Comparison of ENCODE assay signal across 8 cellular contexts in the genomic region with DNA sequence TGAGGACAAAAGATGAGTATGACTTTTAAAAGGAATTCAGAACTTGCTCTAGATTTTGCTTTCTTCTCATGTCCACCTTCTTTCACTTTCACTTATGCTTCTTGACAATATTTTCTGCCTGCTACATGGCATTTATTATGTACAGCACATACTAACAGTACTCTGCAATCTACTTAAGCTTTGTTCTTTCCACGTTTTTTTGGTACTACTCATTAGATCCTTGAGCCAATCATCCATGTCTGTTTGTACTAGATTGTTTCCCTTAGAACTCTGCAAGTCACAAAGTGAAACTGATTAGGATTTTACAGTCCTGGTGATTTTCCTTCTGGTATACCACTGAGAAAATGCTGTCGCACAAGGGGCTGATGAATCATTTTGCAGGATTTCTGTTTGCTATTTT.
DNase-seq lines count a peak whose midpoint lies in the region; ATAC-seq and TF ChIP-seq lines count a peak whose summit lies in the region.

No MANE protein-coding gene starts in this region.

- H3K36me3 Mint-ChIP-seq in glutamatergic neuron (ENCODE audit: unreplicated experiment), result no peaks in the 10 kb centered on the region

- H3K27ac ChIP-seq in heart left ventricle (peak overlapping the region in 8 of 12 donors; percentile 1 to 71 (median 39)), SK-N-SH (ENCODE audit: low read depth in 2 of 2, low read length in 1 of 2) (peak overlapping the region in 1 of 2 experiments; percentile 26; a peak in 2 of 4 replicates), subcutaneous abdominal adipose tissue (ENCODE audit: low read depth, low read length) (peak overlapping the region; percentile 8)

- POLR2A ChIA-PET in SK-N-SH (lab: Yijun Ruan, JAX), result no interaction called here

- H3K9ac ChIP-seq in SK-N-SH (peak overlapping the region; percentile 14; the same call in 1 of the 2 replicates), subcutaneous abdominal adipose tissue (ENCODE audit: low read length in 5 of 5) (peak overlapping the region in 4 of 5 donors; percentile 5 to 47 (median 32))

- no peak overlapping the region; the same call in 1 of the 2 replicates for H2AFZ ChIP-seq in SK-N-SH (ENCODE audit: low read depth)

- TF ChIP-seq CTCF in heart left ventricle (IDR thresholded peaks at IDR 0.05), result no peak
- no peak for TF ChIP-seq CTCF in SK-N-SH (IDR thresholded peaks at IDR 0.05)
- no peak for TF ChIP-seq CTCF in glutamatergic neuron (IDR thresholded peaks at IDR 0.05; ENCODE audit: partially characterized antibody, unreplicated experiment)

- H3K4me2 ChIP-seq in SK-N-SH, result peak overlapping the region; percentile 65

- H3K9me3 ChIP-seq in heart left ventricle (no peaks in the 10 kb centered on the region), SK-N-SH (no peaks in the 10 kb centered on the region), subcutaneous abdominal adipose tissue (ENCODE audit: control insufficient read depth in 5 of 5, low read length in 5 of 5) (no peaks in the 10 kb centered on the region)

- no peaks in the 10 kb centered on the region for H3K9me3 Mint-ChIP-seq in glutamatergic neuron (ENCODE audit: unreplicated experiment)

- no peak overlapping the region for H3K4me3 Mint-ChIP-seq in glutamatergic neuron (ENCODE audit: unreplicated experiment)

- no peak for DNase-seq in heart left ventricle
- no peak for DNase-seq in Right ventricle myocardium inferior (ENCODE audit: missing footprints)
- DNase-seq in SK-N-SH, result no peak
- DNase-seq in glomerular visceral epithelial cell (ENCODE audit: extremely low spot score), result peak; percentile 62
- no peak for DNase-seq in glutamatergic neuron
- DNase-seq in stimulated activated CD4-positive, alpha-beta T cell treated with anti-CD3 and anti-CD28 coated beads, Interleukin-12 subunit alpha, Interleukin-12 subunit beta, amount 100 ng/mL, for 4 hours, result no peak

- H3K4me1 Mint-ChIP-seq in glutamatergic neuron (ENCODE audit: low read depth, unreplicated experiment), result peaks cover 2% of the 10 kb centered on the region

- H3K36me3 ChIP-seq in heart left ventricle (no peaks in the 10 kb centered on the region), SK-N-SH (replicated peaks in 1 of 2; ENCODE audit: control insufficient read depth in 1 of 2, insufficient read depth in 2 of 2, low read length in 1 of 2) (no peaks in the 10 kb centered on the region), subcutaneous abdominal adipose tissue (ENCODE audit: control insufficient read depth in 5 of 5, insufficient read depth in 5 of 5, low read length in 5 of 5) (no peaks in the 10 kb centered on the region)

- H3K4me1 ChIP-seq in heart left ventricle (peaks cover 0 to 42% (median 5%) of the 10 kb centered on the region in 12 donors), SK-N-SH (ENCODE audit: control insufficient read depth in 1 of 2, insufficient read depth in 2 of 2, low read depth in 1 of 2, low read length in 1 of 2) (no peaks in the 10 kb centered on the region; a peak in 1 of 4 replicates), subcutaneous abdominal adipose tissue (ENCODE audit: control insufficient read depth in 5 of 5, insufficient read depth in 5 of 5, low read length in 5 of 5) (peaks cover 0 to 10% (median 9%) of the 10 kb centered on the region in 5 donors)

- intact Hi-C loops in heart left ventricle (cut with DNase I), result loop anchor here in 7 of 10 donors (5.0 to 10.0 kb wide), 4 partner anchors 77 to 230 kb away; partner anchors contain the start of gene PARP8 (in 6 of the 7)
- intact Hi-C loops in Right ventricle myocardium inferior (cut with DNase I), result no loop called here

- WGBS in heart left ventricle, 4 donors, result 24 to 42% (median 29%) methylated on average over 2 of the region's 2 CpGs
- WGBS in SK-N-SH (ENCODE audit: low lambda C conversion rate), result 31% methylated on average over 2 of the region's 2 CpGs

- H3K9me2 ChIP-seq in SK-N-SH, result no peaks in the 10 kb centered on the region

- TF ChIP-seq POLR2A in heart left ventricle (IDR thresholded peaks at IDR 0.05), result no peak

- peaks cover 1% of the 10 kb centered on the region; the same call in 1 of the 2 replicates for H3K79me2 ChIP-seq in SK-N-SH (ENCODE audit: insufficient read depth)

- H3K27me3 ChIP-seq in heart left ventricle (no peaks in the 10 kb centered on the region), SK-N-SH (ENCODE audit: insufficient read depth) (no peaks in the 10 kb centered on the region), subcutaneous abdominal adipose tissue (ENCODE audit: control insufficient read depth in 5 of 5, insufficient read depth in 4 of 5, low read length in 5 of 5) (no peaks in the 10 kb centered on the region)

- H3F3A ChIP-seq in SK-N-SH (replicated peaks; ENCODE audit: insufficient read depth), result peaks cover 3% of the 10 kb centered on the region

- H3K27me3 Mint-ChIP-seq in glutamatergic neuron (ENCODE audit: unreplicated experiment), result no peaks in the 10 kb centered on the region

- CTCF ChIA-PET in SK-N-SH (lab: Yijun Ruan, JAX), result no interaction called here

- TF ChIP-seq RAD21 in SK-N-SH (IDR thresholded peaks at IDR 0.05; ENCODE audit: low read length), result no peak

- no peaks in the 10 kb centered on the region for H4K20me1 ChIP-seq in SK-N-SH (ENCODE audit: insufficient read depth)

- ATAC-seq in heart left ventricle (peak in 1 of 4 donors; percentile 46), Right ventricle myocardium inferior (no peak), HG02943 (IDR thresholded peaks at IDR 0.05; ENCODE audit: low read depth, unreplicated experiment) (peak; percentile 65)

- no peak overlapping the region for H3K27ac Mint-ChIP-seq in glutamatergic neuron (ENCODE audit: unreplicated experiment)

- H3K4me3 ChIP-seq in heart left ventricle, result peak overlapping the region in 9 of 12 donors; percentile 24 to 47 (median 37)
- H3K4me3 ChIP-seq in SK-N-SH (ENCODE audit: low read depth in 2 of 2, low read length in 1 of 2), result peak overlapping the region; percentile 28 to 46; a peak in 3 of 4 replicates
- peak overlapping the region; percentile 23 to 63 (median 54) for H3K4me3 ChIP-seq in subcutaneous abdominal adipose tissue (ENCODE audit: low read depth in 1 of 5, low read length in 5 of 5)

- no peak for TF ChIP-seq EP300 in SK-N-SH (IDR thresholded peaks at IDR 0.05; ENCODE audit: borderline replicate concordance in 1 of 2, low read depth in 1 of 2, low read length in 1 of 2)

TF ChIP-seq in SK-N-SH, 30 proteins besides CTCF, POLR2A, EP300 and RAD21:
- TF ChIP-seq FOSL2 (IDR thresholded peaks at IDR 0.05; ENCODE audit: borderline replicate concordance, low read depth) (peak; percentile 6; the same call in 1 of the 2 replicates), JUND (IDR thresholded peaks at IDR 0.05) (no peak)
